11 cellular contexts compared by ENCODE assay signal in the genomic region with DNA sequence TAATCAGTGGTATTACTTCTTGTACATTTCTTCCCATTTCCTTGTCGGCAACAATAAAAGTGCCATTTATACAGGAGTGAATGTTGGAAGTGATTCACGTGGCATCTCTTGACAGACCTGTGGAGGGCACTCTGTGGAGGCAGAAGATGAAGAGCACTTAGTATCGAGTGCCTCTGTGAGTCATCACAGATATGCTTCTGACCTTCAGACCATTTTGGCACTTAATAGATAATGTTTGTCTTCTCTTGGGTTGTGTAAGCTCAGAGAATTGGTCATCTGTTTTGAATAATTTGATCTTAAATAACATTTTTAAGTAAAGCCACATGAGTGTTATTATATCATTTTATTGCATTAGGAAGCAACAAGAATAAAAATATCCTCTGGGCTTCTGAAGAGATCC.
A peak's percentile ranks its signal among the peaks of the same experiment; 100 is the strongest.
DNase-seq lines count a peak whose midpoint lies in the region; ATAC-seq and TF ChIP-seq lines count a peak whose summit lies in the region.
"Had no signal": no experiment of that assay in that cellular context is flagged by ENCODE, and none has a peak within 500 bp of the region (broad histone marks: within the 10 kb centered on the region; RNA-seq: fewer than 3 reads in every experiment).

No MANE protein-coding gene starts in this region.

- TF ChIP-seq CTCF in GM23338 (conservative IDR thresholded peaks at IDR 0.05; ENCODE audit: low read depth in 2 of 2) (peak; percentile 13 to 44; a peak in 3 of 4 replicates), osteocyte (IDR thresholded peaks at IDR 0.05) (peak; percentile 37), vagina (IDR thresholded peaks at IDR 0.05) (no peak)

- no peak overlapping the region for H3K4me3 ChIP-seq in GM23338
- H3K4me3 ChIP-seq in vagina, result no peak overlapping the region

- no peaks in the 10 kb centered on the region for H3K79me2 ChIP-seq in GM23338 (replicated peaks; ENCODE audit: insufficient read depth)

- intact Hi-C loops in vagina (cut with DNase I), result no loop called here

- no peak for TF ChIP-seq POLR2A in vagina (IDR thresholded peaks at IDR 0.05)

- no peak for DNase-seq in GM23338 (ENCODE audit: low spot score)
- DNase-seq in NCI-H226, result peak; percentile 80
- DNase-seq in fibroblast of gingiva (ENCODE audit: low read depth), result peak; percentile 86
- DNase-seq in osteocyte (ENCODE audit: extremely low spot score, unreplicated experiment), result no peak
- no peak for DNase-seq in activated naive CD4-positive, alpha-beta T cell treated with anti-CD3 and anti-CD28 coated beads, Interleukin-2, amount 50 U/mL, for 72 hours (ENCODE audit: low spot score in 2 of 2)
- DNase-seq in vagina (ENCODE audit: extremely low spot score in 2 of 2), result no peak
- no peak for DNase-seq in ureter (ENCODE audit: low spot score)
- DNase-seq in GF-D8 (lab: John Stamatoyannopoulos, UW), result no peak
- DNase-seq: activated CD4-positive, alpha-beta T cell treated with anti-CD3 and anti-CD28 coated beads for 1 hour; NK-92 treated with Interleukin-12 subunit alpha and Interleukin-12 subunit beta, amount 100 ng/mL, for 24 hours had no signal

- ATAC-seq in GM23338, result no peak
- ATAC-seq in activated naive CD4-positive, alpha-beta T cell treated with anti-CD3 and anti-CD28 coated beads, Interleukin-2, amount 50 U/mL, for 72 hours, result no peak

- no peak overlapping the region for H3K4me3 Mint-ChIP-seq in GM23338
- no peak overlapping the region for H3K4me3 Mint-ChIP-seq in osteocyte (ENCODE audit: unreplicated experiment)
- H3K4me3 Mint-ChIP-seq: nephron had no signal

- H3K27me3 ChIP-seq in GM23338 (ENCODE audit: insufficient read depth), result no peaks in the 10 kb centered on the region
- H3K27me3 ChIP-seq in vagina, result no peaks in the 10 kb centered on the region

- H3K27me3 Mint-ChIP-seq in GM23338 (ENCODE audit: insufficient read depth, low read depth, poor library complexity) (no peaks in the 10 kb centered on the region), osteocyte (ENCODE audit: unreplicated experiment) (no peaks in the 10 kb centered on the region)

- no peak overlapping the region for H3K4me2 ChIP-seq in GM23338

- H3K9me3 Mint-ChIP-seq in GM23338 (no peaks in the 10 kb centered on the region; the same call in 2 of the 3 replicates), osteocyte (ENCODE audit: unreplicated experiment) (peaks cover 5% of the 10 kb centered on the region)
- peaks cover 0 to 8% of the 10 kb centered on the region in 2 donors for H3K9me3 Mint-ChIP-seq in activated naive CD4-positive, alpha-beta T cell treated with anti-CD3 and anti-CD28 coated beads, Interleukin-2, amount 50 U/mL, for 72 hours

- H3K36me3 Mint-ChIP-seq in GM23338 (ENCODE audit: low read depth) (peaks cover 5% of the 10 kb centered on the region; the same call in 1 of the 3 replicates), osteocyte (ENCODE audit: unreplicated experiment) (peaks cover 4% of the 10 kb centered on the region)
- H3K36me3 Mint-ChIP-seq in activated naive CD4-positive, alpha-beta T cell treated with anti-CD3 and anti-CD28 coated beads, Interleukin-2, amount 50 U/mL, for 72 hours, result no peaks in the 10 kb centered on the region

- no peak overlapping the region for H2AFZ ChIP-seq in GM23338

- no peaks in the 10 kb centered on the region for H4K20me1 ChIP-seq in GM23338 (replicated peaks; ENCODE audit: insufficient read depth)

- H3K36me3 ChIP-seq in GM23338 (ENCODE audit: insufficient read depth) (no peaks in the 10 kb centered on the region), vagina (no peaks in the 10 kb centered on the region)

- H3F3A ChIP-seq in GM23338 (replicated peaks; ENCODE audit: low read depth), result no peaks in the 10 kb centered on the region

- no peak overlapping the region for H3K27ac ChIP-seq in GM23338 (ENCODE audit: low read depth)
- no peak overlapping the region for H3K27ac ChIP-seq in vagina

- no peaks in the 10 kb centered on the region; the same call in 1 of the 2 replicates for H3K9me2 ChIP-seq in GM23338 (ENCODE audit: insufficient read depth)

- H3K4me1 ChIP-seq in GM23338 (ENCODE audit: insufficient read depth), result no peaks in the 10 kb centered on the region
- H3K4me1 ChIP-seq in vagina, result no peaks in the 10 kb centered on the region

- H3K9me3 ChIP-seq in vagina, result no peaks in the 10 kb centered on the region

- H3K27ac Mint-ChIP-seq in GM23338 (no peak overlapping the region), osteocyte (ENCODE audit: unreplicated experiment) (no peak overlapping the region)
- H3K27ac Mint-ChIP-seq in activated naive CD4-positive, alpha-beta T cell treated with anti-CD3 and anti-CD28 coated beads, Interleukin-2, amount 50 U/mL, for 72 hours, result no peak overlapping the region
- H3K27ac Mint-ChIP-seq: nephron had no signal

- H3K4me1 Mint-ChIP-seq in GM23338, result no peaks in the 10 kb centered on the region
- H3K4me1 Mint-ChIP-seq in osteocyte (ENCODE audit: unreplicated experiment), result peaks cover 30% of the 10 kb centered on the region
- H3K4me1 Mint-ChIP-seq: nephron had no signal

TF ChIP-seq in GM23338, 12 proteins besides CTCF, POLR2A, EP300 and RAD21 (continues in another document):
- TF ChIP-seq ZNF331 (CRISPR knock-in tag; IDR thresholded peaks at IDR 0.05; ENCODE audit: low read depth) (no peak), NANOG (IDR thresholded peaks at IDR 0.05; ENCODE audit: borderline replicate concordance) (no peak), POLR2AphosphoS5 (IDR thresholded peaks at IDR 0.05; ENCODE audit: low read depth) (no peak), STAT1 (IDR thresholded peaks at IDR 0.05; ENCODE audit: unreplicated experiment) (no peak), EZH2 (IDR thresholded peaks at IDR 0.05; ENCODE audit: low read depth, unreplicated experiment) (no peak), JUNB (IDR thresholded peaks at IDR 0.05; ENCODE audit: unreplicated experiment) (no peak), CREB1 (CRISPR knock-in tag; IDR thresholded peaks at IDR 0.05; ENCODE audit: low read depth) (no peak), EZH2phosphoT487 (IDR thresholded peaks at IDR 0.05; ENCODE audit: unreplicated experiment) (no peak), ZNF114 (CRISPR knock-in tag; IDR thresholded peaks at IDR 0.05) (no peak)
- TF ChIP-seq, protein P1, sequence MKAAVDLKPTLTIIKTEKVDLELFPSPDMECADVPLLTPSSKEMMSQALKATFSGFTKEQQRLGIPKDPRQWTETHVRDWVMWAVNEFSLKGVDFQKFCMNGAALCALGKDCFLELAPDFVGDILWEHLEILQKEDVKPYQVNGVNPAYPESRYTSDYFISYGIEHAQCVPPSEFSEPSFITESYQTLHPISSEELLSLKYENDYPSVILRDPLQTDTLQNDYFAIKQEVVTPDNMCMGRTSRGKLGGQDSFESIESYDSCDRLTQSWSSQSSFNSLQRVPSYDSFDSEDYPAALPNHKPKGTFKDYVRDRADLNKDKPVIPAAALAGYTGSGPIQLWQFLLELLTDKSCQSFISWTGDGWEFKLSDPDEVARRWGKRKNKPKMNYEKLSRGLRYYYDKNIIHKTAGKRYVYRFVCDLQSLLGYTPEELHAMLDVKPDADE (IDR thresholded peaks at IDR 0.05), result no peak
- TF ChIP-seq, protein P2, sequence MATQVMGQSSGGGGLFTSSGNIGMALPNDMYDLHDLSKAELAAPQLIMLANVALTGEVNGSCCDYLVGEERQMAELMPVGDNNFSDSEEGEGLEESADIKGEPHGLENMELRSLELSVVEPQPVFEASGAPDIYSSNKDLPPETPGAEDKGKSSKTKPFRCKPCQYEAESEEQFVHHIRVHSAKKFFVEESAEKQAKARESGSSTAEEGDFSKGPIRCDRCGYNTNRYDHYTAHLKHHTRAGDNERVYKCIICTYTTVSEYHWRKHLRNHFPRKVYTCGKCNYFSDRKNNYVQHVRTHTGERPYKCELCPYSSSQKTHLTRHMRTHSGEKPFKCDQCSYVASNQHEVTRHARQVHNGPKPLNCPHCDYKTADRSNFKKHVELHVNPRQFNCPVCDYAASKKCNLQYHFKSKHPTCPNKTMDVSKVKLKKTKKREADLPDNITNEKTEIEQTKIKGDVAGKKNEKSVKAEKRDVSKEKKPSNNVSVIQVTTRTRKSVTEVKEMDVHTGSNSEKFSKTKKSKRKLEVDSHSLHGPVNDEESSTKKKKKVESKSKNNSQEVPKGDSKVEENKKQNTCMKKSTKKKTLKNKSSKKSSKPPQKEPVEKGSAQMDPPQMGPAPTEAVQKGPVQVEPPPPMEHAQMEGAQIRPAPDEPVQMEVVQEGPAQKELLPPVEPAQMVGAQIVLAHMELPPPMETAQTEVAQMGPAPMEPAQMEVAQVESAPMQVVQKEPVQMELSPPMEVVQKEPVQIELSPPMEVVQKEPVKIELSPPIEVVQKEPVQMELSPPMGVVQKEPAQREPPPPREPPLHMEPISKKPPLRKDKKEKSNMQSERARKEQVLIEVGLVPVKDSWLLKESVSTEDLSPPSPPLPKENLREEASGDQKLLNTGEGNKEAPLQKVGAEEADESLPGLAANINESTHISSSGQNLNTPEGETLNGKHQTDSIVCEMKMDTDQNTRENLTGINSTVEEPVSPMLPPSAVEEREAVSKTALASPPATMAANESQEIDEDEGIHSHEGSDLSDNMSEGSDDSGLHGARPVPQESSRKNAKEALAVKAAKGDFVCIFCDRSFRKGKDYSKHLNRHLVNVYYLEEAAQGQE (IDR thresholded peaks at IDR 0.05; ENCODE audit: unreplicated experiment), result no peak

Comparison
In these comparisons a context has a peak if more than half of its experiments do, and no peak if none do; other contexts are left out.
1. DNase-seq: peak in NCI-H226 (single experiment) and fibroblast of gingiva (single experiment); none in GM23338 (single experiment), osteocyte (single experiment), activated naive CD4-positive, alpha-beta T cell treated with anti-CD3 and anti-CD28 coated beads, Interleukin-2, amount 50 U/mL, for 72 hours (0 of 2), vagina (0 of 2), ureter (single experiment) and GF-D8 (single experiment).
2. CTCF ChIP-seq: peak in GM23338 (2 of 2) and osteocyte (single experiment); none in vagina (0 of 3).